Comparison of ENCODE assay signal across 2 cellular contexts in the genomic region with DNA sequence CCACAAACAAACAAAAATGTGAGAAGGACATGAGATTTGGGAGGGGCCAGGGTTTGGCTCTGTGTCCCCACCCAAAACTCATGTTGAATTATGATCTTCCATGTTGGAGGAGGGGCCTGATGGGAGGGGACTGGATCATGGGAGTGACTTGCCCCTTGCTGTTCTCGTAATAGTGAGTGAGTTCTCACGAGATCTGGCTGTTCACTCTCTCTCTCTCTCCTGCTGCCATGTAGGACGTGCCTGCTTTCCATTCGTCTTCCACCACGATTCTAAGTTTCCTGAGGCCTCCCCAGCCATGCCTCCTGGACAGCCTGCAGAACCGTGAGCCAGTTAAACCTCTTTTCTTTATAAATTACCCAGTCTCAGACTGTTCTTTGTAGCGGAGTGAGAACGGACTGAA.
TF ChIP-seq lines count a peak whose summit lies in the region.

No MANE protein-coding gene starts in this region.

TF ChIP-seq in A549, 52 proteins besides CTCF, POLR2A, EP300 and RAD21:
- TF ChIP-seq SREBF2 (IDR thresholded peaks at IDR 0.05), result no peak
- TF ChIP-seq CHD2 (IDR thresholded peaks at IDR 0.05; ENCODE audit: low read length, partially characterized antibody), result peak; percentile 60
- TF ChIP-seq ZFP36 (IDR thresholded peaks at IDR 0.05; ENCODE audit: borderline replicate concordance, partially characterized antibody), result peak; percentile 39

TF ChIP-seq in K562, 482 proteins besides CTCF, POLR2A, EP300 and RAD21:
- TF ChIP-seq, protein P1, sequence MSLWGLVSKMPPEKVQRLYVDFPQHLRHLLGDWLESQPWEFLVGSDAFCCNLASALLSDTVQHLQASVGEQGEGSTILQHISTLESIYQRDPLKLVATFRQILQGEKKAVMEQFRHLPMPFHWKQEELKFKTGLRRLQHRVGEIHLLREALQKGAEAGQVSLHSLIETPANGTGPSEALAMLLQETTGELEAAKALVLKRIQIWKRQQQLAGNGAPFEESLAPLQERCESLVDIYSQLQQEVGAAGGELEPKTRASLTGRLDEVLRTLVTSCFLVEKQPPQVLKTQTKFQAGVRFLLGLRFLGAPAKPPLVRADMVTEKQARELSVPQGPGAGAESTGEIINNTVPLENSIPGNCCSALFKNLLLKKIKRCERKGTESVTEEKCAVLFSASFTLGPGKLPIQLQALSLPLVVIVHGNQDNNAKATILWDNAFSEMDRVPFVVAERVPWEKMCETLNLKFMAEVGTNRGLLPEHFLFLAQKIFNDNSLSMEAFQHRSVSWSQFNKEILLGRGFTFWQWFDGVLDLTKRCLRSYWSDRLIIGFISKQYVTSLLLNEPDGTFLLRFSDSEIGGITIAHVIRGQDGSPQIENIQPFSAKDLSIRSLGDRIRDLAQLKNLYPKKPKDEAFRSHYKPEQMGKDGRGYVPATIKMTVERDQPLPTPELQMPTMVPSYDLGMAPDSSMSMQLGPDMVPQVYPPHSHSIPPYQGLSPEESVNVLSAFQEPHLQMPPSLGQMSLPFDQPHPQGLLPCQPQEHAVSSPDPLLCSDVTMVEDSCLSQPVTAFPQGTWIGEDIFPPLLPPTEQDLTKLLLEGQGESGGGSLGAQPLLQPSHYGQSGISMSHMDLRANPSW (CRISPR knock-in tag; IDR thresholded peaks at IDR 0.05), result no peak
- TF ChIP-seq SMARCA4 (IDR thresholded peaks at IDR 0.05), result no peak
- no peak for TF ChIP-seq U2AF1 (optimal IDR thresholded peaks at IDR 0.05; ENCODE audit: low read depth, low read length)
- TF ChIP-seq ZNF431 (CRISPR knock-in tag; IDR thresholded peaks at IDR 0.05), result peak; percentile 75; the same call in 1 of the 2 replicates
- TF ChIP-seq NELFE (IDR thresholded peaks at IDR 0.05; ENCODE audit: insufficient read depth, insufficient read length), result no peak
- peak; percentile 86 for TF ChIP-seq CHD2 (IDR thresholded peaks at IDR 0.05; ENCODE audit: low read depth, low read length)
- TF ChIP-seq ZFP91 (CRISPR knock-in tag; IDR thresholded peaks at IDR 0.05), result no peak
- TF ChIP-seq, protein P2, sequence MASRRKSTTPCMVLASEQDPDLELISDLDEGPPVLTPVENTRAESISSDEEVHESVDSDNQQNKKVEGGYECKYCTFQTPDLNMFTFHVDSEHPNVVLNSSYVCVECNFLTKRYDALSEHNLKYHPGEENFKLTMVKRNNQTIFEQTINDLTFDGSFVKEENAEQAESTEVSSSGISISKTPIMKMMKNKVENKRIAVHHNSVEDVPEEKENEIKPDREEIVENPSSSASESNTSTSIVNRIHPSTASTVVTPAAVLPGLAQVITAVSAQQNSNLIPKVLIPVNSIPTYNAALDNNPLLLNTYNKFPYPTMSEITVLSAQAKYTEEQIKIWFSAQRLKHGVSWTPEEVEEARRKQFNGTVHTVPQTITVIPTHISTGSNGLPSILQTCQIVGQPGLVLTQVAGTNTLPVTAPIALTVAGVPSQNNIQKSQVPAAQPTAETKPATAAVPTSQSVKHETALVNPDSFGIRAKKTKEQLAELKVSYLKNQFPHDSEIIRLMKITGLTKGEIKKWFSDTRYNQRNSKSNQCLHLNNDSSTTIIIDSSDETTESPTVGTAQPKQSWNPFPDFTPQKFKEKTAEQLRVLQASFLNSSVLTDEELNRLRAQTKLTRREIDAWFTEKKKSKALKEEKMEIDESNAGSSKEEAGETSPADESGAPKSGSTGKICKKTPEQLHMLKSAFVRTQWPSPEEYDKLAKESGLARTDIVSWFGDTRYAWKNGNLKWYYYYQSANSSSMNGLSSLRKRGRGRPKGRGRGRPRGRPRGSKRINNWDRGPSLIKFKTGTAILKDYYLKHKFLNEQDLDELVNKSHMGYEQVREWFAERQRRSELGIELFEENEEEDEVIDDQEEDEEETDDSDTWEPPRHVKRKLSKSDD (conservative IDR thresholded peaks at IDR 0.05; ENCODE audit: low read length), result no peak
- TF ChIP-seq HCFC1 (IDR thresholded peaks at IDR 0.05; ENCODE audit: low read depth, low read length), result no peak
- no peak for TF ChIP-seq ZNF75A (CRISPR knock-in tag; IDR thresholded peaks at IDR 0.05)
- no peak for TF ChIP-seq MTF1 (CRISPR knock-in tag; IDR thresholded peaks at IDR 0.05; ENCODE audit: borderline replicate concordance)
- TF ChIP-seq, protein P3, sequence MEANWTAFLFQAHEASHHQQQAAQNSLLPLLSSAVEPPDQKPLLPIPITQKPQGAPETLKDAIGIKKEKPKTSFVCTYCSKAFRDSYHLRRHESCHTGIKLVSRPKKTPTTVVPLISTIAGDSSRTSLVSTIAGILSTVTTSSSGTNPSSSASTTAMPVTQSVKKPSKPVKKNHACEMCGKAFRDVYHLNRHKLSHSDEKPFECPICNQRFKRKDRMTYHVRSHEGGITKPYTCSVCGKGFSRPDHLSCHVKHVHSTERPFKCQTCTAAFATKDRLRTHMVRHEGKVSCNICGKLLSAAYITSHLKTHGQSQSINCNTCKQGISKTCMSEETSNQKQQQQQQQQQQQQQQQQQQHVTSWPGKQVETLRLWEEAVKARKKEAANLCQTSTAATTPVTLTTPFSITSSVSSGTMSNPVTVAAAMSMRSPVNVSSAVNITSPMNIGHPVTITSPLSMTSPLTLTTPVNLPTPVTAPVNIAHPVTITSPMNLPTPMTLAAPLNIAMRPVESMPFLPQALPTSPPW (CRISPR knock-in tag; IDR thresholded peaks at IDR 0.05), result no peak
- no peak for TF ChIP-seq NR3C1 (CRISPR knock-in tag; IDR thresholded peaks at IDR 0.05)
- peak; percentile 66 for TF ChIP-seq ZFP36 (IDR thresholded peaks at IDR 0.05; ENCODE audit: low read depth, low read length, partially characterized antibody)
- no peak for TF ChIP-seq ZNF778 (CRISPR knock-in tag; IDR thresholded peaks at IDR 0.05)
